ENCODE assay signal across 8 cellular contexts in genomic region chr12:123602651-123603195, GRCh38. TPM values are rescaled to one million over a fixed set of nuclear protein-coding genes. Genes with fewer than 3 reads are reported as not detected.
DNase-seq lines count a peak whose midpoint lies in the region; ATAC-seq, FAIRE-seq and TF ChIP-seq lines count a peak whose summit lies in the region.

No MANE protein-coding gene starts in this region.

- peak overlapping the region; percentile 92 for H2AFZ ChIP-seq in GM23248

- peak overlapping the region; percentile 71 for H3K4me3 ChIP-seq in A549
- peak overlapping the region; percentile 98 for H3K4me3 ChIP-seq in GM23248
- H3K4me3 ChIP-seq in fibroblast of villous mesenchyme (ENCODE audit: low read depth, low read length): peak overlapping the region; percentile 99
- peak overlapping the region; percentile 98 for H3K4me3 ChIP-seq in skeletal muscle cell (ENCODE audit: low read depth, low read length)

- no peak for FAIRE-seq in A549 (lab: Jason Lieb, UNC)

- no peaks in the 10 kb centered on the region for H3K27me3 ChIP-seq in GM23248 (replicated peaks; ENCODE audit: insufficient read depth)

- peak overlapping the region; percentile 82 for H3K4me2 ChIP-seq in A549
- H3K4me2 ChIP-seq in GM23248 (ENCODE audit: unreplicated experiment): peak overlapping the region; percentile 100

- DNase-seq in A549 (ENCODE audit: low read depth in 1 of 2, low spot score in 1 of 2) (no peak), GM23248 (peak; percentile 58), fibroblast of villous mesenchyme (ENCODE audit: low read depth) (peak; percentile 33), skeletal muscle cell (ENCODE audit: low read depth) (no peak), iPS-NIHi11 (ENCODE audit: low spot score) (no peak)
- DNase-seq in activated effector memory CD4-positive, alpha-beta T cell treated with Interleukin-2 at 50 U/mL for 16 hours: no peak

- TF ChIP-seq EP300 in A549 (IDR thresholded peaks at IDR 0.05): no peak

- no peaks in the 10 kb centered on the region for H4K20me1 ChIP-seq in GM23248 (ENCODE audit: insufficient read depth)

- H3K27ac ChIP-seq in A549 (peak overlapping the region; percentile 85 to 98), GM23248 (peak overlapping the region; percentile 81), VCaP (peak overlapping the region; percentile 94)

- peaks cover 87% of the 10 kb centered on the region for H3K79me2 ChIP-seq in GM23248 (ENCODE audit: insufficient read depth)

- TF ChIP-seq RAD21 in A549 (conservative IDR thresholded peaks at IDR 0.05 in 1 of 2, IDR thresholded peaks at IDR 0.05 in 1 of 2): no peak

- no peak for TF ChIP-seq POLR2A in A549 (IDR thresholded peaks at IDR 0.05; ENCODE audit: low read length)

- H3K9me3 ChIP-seq in A549 (no peaks in the 10 kb centered on the region), GM23248 (ENCODE audit: low read depth) (no peaks in the 10 kb centered on the region)

- CTCF ChIA-PET in A549 (lab: Yijun Ruan, JAX): interaction anchor here (0.8 to 3.4 kb wide), 11 partner anchors 9 to 332 kb away, joined by 3 to 20 read pairs (median 4); partner anchors contain the start of genes RILPL1 and SNRNP35

- in situ Hi-C loops in GM23248 (cut with MboI): no loop called here

- no peaks in the 10 kb centered on the region for H3K9me2 ChIP-seq in GM23248 (ENCODE audit: insufficient read depth)

- WGBS in A549 (ENCODE audit: missing lambda C conversion rate): 23% methylated on average over 7 of the region's 7 CpGs
- WGBS in GM23248 (ENCODE audit: low coverage in 1 of 2, low lambda C conversion rate in 2 of 2, missing lambda C conversion rate in 2 of 2), 2 experiments: 2% methylated on average over 7 of the region's 7 CpGs

- H3K36me3 ChIP-seq in GM23248 (ENCODE audit: low read depth): peaks cover 27% of the 10 kb centered on the region

- TF ChIP-seq CTCF in A549 (IDR thresholded peaks at IDR 0.05): no peak
- no peak for TF ChIP-seq CTCF in VCaP (conservative IDR thresholded peaks at IDR 0.05)
- TF ChIP-seq CTCF in fibroblast of villous mesenchyme (IDR thresholded peaks at IDR 0.05; ENCODE audit: insufficient read depth, low read depth, low read length): no peak

- peak overlapping the region; percentile 94 for H3K9ac ChIP-seq in GM23248

- POLR2A ChIA-PET in A549 (lab: Yijun Ruan, JAX): interaction anchor here (0.6 to 1.6 kb wide), 7 partner anchors 12 to 705 kb away, joined by 3 to 5 read pairs (median 3); partner anchors contain the start of genes SBNO1 and SNRNP35

- H3F3A ChIP-seq in GM23248 (ENCODE audit: insufficient read depth): peaks cover 26% of the 10 kb centered on the region

- ATAC-seq in A549 (peak in 1 of 2 experiments; percentile 4; a peak in 2 of 6 replicates), GM21529 (IDR thresholded peaks at IDR 0.05; ENCODE audit: unreplicated experiment) (no peak)

- H3K4me1 ChIP-seq in A549 (peaks cover 19% of the 10 kb centered on the region), GM23248 (ENCODE audit: insufficient read depth) (peaks cover 4% of the 10 kb centered on the region)

TF ChIP-seq in A549, 52 proteins besides CTCF, POLR2A, EP300 and RAD21:
- TF ChIP-seq HEYL (CRISPR knock-in tag; IDR thresholded peaks at IDR 0.05) (no peak), HOXB13 (CRISPR knock-in tag; IDR thresholded peaks at IDR 0.05; ENCODE audit: low read depth) (no peak), FOSL2 (IDR thresholded peaks at IDR 0.05) (no peak), FOSL2 (CRISPR knock-in tag; IDR thresholded peaks at IDR 0.05) (no peak), ATOH8 (CRISPR knock-in tag; IDR thresholded peaks at IDR 0.05; ENCODE audit: low read depth) (no peak), PHF8 (IDR thresholded peaks at IDR 0.05; ENCODE audit: borderline replicate concordance, low read depth) (no peak), CBX2 (IDR thresholded peaks at IDR 0.05; ENCODE audit: borderline replicate concordance, low read depth) (no peak), RCOR1 (IDR thresholded peaks at IDR 0.05; ENCODE audit: low read depth, low read length) (no peak), ZSCAN20 (CRISPR knock-in tag; IDR thresholded peaks at IDR 0.05) (no peak), RFX5 (IDR thresholded peaks at IDR 0.05) (no peak), EHF (CRISPR knock-in tag; IDR thresholded peaks at IDR 0.05) (no peak), CHD2 (IDR thresholded peaks at IDR 0.05; ENCODE audit: low read length, partially characterized antibody) (no peak), HES2 (IDR thresholded peaks at IDR 0.05) (no peak), TP53 (CRISPR knock-in tag; IDR thresholded peaks at IDR 0.05) (no peak), BHLHE40 (IDR thresholded peaks at IDR 0.05; ENCODE audit: low read depth, low read length) (no peak), GATA3 (IDR thresholded peaks at IDR 0.05; ENCODE audit: borderline replicate concordance) (no peak), HOXB5 (CRISPR knock-in tag; IDR thresholded peaks at IDR 0.05) (no peak), FOXS1 (CRISPR knock-in tag; IDR thresholded peaks at IDR 0.05) (no peak)
TF ChIP-seq in A549: peak in this region for 0.

RNA-seq across cellular contexts. Expression of gene DDX55, which starts 0.8 kb away (rescaled TPM):
- 54.8 and 63.4 TPM in 2 replicates for polyA plus RNA-seq in A549 (2011; rRNA removed)
- polyA plus RNA-seq in A549 (2012; cell fraction: cytosol; rRNA removed): 41.2 and 52.4 TPM in 2 replicates
- 95.5 and 110 TPM in 2 replicates for polyA plus RNA-seq in A549 (2012; cell fraction: nucleus; rRNA removed)
- polyA plus RNA-seq in A549 (2017; fragmentation: RNase III; extraction: RNeasy Plus Mini Kit Qiagen cat#74134 plus additional on column Dnase treatment): 36.9 to 40.3 TPM (median 37.5 TPM) in 3 replicates
- 36.2 and 41.2 TPM in 2 replicates for polyA minus RNA-seq in A549 (2011; rRNA and poly(A)+ RNA removed)
- total RNA-seq in GM23248 (2014; rRNA removed; shearing (Covaris generic)): 10.5 and 20.4 TPM in 2 replicates
- polyA plus RNA-seq in GM23248 (2016; fragmentation: Nextera tagmentation; extraction: Ambion mirVana): 13.6 and 16.5 TPM in 2 replicates
- 21.6 and 22.5 TPM in 2 replicates for total RNA-seq in fibroblast of villous mesenchyme

RNA-seq across cellular contexts. Expression of gene TMED2, which starts 18.4 kb away (rescaled TPM):
- 292 and 361 TPM in 2 replicates for polyA plus RNA-seq in A549 (2011; rRNA removed)
- polyA plus RNA-seq in A549 (2012; cell fraction: cytosol; rRNA removed): 120 and 156 TPM in 2 replicates
- 45.8 and 59.5 TPM in 2 replicates for polyA plus RNA-seq in A549 (2012; cell fraction: nucleus; rRNA removed)
- polyA plus RNA-seq in A549 (2017; fragmentation: RNase III; extraction: RNeasy Plus Mini Kit Qiagen cat#74134 plus additional on column Dnase treatment): 146 to 154 TPM (median 154 TPM) in 3 replicates
- polyA minus RNA-seq in A549 (2011; rRNA and poly(A)+ RNA removed): 111 and 121 TPM in 2 replicates
- total RNA-seq in GM23248 (2014; rRNA removed; shearing (Covaris generic)): 440 and 494 TPM in 2 replicates
- 560 and 574 TPM in 2 replicates for polyA plus RNA-seq in GM23248 (2016; fragmentation: Nextera tagmentation; extraction: Ambion mirVana)
- total RNA-seq in fibroblast of villous mesenchyme: 379 and 640 TPM in 2 replicates

RNA-seq across cellular contexts. Expression of gene EIF2B1, which starts 30.8 kb away (rescaled TPM):
- polyA plus RNA-seq in A549 (2011; rRNA removed) (55.1 and 62.1 TPM in 2 replicates), A549 (2017; fragmentation: RNase III; extraction: RNeasy Plus Mini Kit Qiagen cat#74134 plus additional on column Dnase treatment) (35.7 to 37.9 TPM (median 36.2 TPM) in 3 replicates), GM23248 (2016; fragmentation: Nextera tagmentation; extraction: Ambion mirVana) (63.3 and 63.5 TPM in 2 replicates)
- 49.0 and 50.7 TPM in 2 replicates for polyA plus RNA-seq in A549 (2012; cell fraction: cytosol; rRNA removed)
- 27.7 and 42.4 TPM in 2 replicates for polyA plus RNA-seq in A549 (2012; cell fraction: nucleus; rRNA removed)
- 20.5 and 22.5 TPM in 2 replicates for polyA minus RNA-seq in A549 (2011; rRNA and poly(A)+ RNA removed)
- 88.0 and 108 TPM in 2 replicates for total RNA-seq in GM23248 (2014; rRNA removed; shearing (Covaris generic))
- 31.1 and 32.9 TPM in 2 replicates for total RNA-seq in fibroblast of villous mesenchyme

RNA-seq across cellular contexts. Expression of gene GTF2H3, which starts 30.9 kb away (rescaled TPM):
- polyA plus RNA-seq in A549 (2011; rRNA removed) (71.8 and 85.3 TPM in 2 replicates), A549 (2017; fragmentation: RNase III; extraction: RNeasy Plus Mini Kit Qiagen cat#74134 plus additional on column Dnase treatment) (25.5 to 27.3 TPM (median 26.7 TPM) in 3 replicates), GM23248 (2016; fragmentation: Nextera tagmentation; extraction: Ambion mirVana) (24.2 and 25.8 TPM in 2 replicates)
- polyA plus RNA-seq in A549 (2012; cell fraction: cytosol; rRNA removed): 19.4 and 22.3 TPM in 2 replicates
- polyA plus RNA-seq in A549 (2012; cell fraction: nucleus; rRNA removed): 8.7 and 12.0 TPM in 2 replicates
- 34.7 and 36.2 TPM in 2 replicates for polyA minus RNA-seq in A549 (2011; rRNA and poly(A)+ RNA removed)
- total RNA-seq in GM23248 (2014; rRNA removed; shearing (Covaris generic)): 38.7 and 54.5 TPM in 2 replicates
- total RNA-seq in fibroblast of villous mesenchyme: 33.5 and 47.1 TPM in 2 replicates

Comparison
In these comparisons a context has a peak if more than half of its experiments do, and no peak if none do; other contexts are left out.
1. DNase-seq: peak in GM23248 (single experiment) and fibroblast of villous mesenchyme (single experiment); none in A549 (0 of 2), skeletal muscle cell (single experiment), activated effector memory CD4-positive, alpha-beta T cell treated with Interleukin-2 at 50 U/mL for 16 hours (single experiment) and iPS-NIHi11 (single experiment).
2. Peak in every context shown above with its lines, with median percentiles within 50 percentile points of each other: H3K27ac ChIP-seq and H3K4me3 ChIP-seq.